23 cellular contexts compared by ENCODE assay signal in genomic region chr4:88761861-88762523, GRCh38.
DNase-seq lines count a peak whose midpoint lies in the region; ATAC-seq, FAIRE-seq and TF ChIP-seq lines count a peak whose summit lies in the region.
"Had no signal": no experiment of that assay in that cellular context is flagged by ENCODE, and none has a peak within 500 bp of the region (broad histone marks: within the 10 kb centered on the region; RNA-seq: fewer than 3 reads in every experiment).

No MANE protein-coding gene starts in this region.

- TF ChIP-seq CTCF in astrocyte (IDR thresholded peaks at IDR 0.05; ENCODE audit: insufficient read depth, low read depth, low read length), result no peak
- TF ChIP-seq CTCF in hepatocyte (IDR thresholded peaks at IDR 0.05; ENCODE audit: poor library complexity), result no peak

- no peak overlapping the region for H3K4me2 ChIP-seq in astrocyte (ENCODE audit: low read length)
- no peak overlapping the region for H3K4me2 ChIP-seq in hepatocyte
- H3K4me2 ChIP-seq: GM23338 had no signal

- no peak overlapping the region for H3K27ac ChIP-seq in astrocyte (ENCODE audit: low read depth, low read length)
- H3K27ac ChIP-seq in hepatocyte, result no peak overlapping the region
- H3K27ac ChIP-seq: 22Rv1, adrenal gland had no signal

- peak; percentile 22 for ATAC-seq in left colon
- ATAC-seq in stimulated activated effector memory CD8-positive, alpha-beta T cell treated with anti-CD3 and anti-CD28 coated beads, Interleukin-12 subunit alpha, Interleukin-12 subunit beta, amount 100 ng/mL, for 72 hours, result peak; percentile 31
- ATAC-seq: activated CD8-positive, alpha-beta T cell treated with anti-CD3 and anti-CD28 coated beads, Interleukin-2, amount 10 ng/mL, durations not matched to agents 7 days and 5 days; GM23338; PC-3; stimulated activated naive CD8-positive, alpha-beta T cell treated with anti-CD3 and anti-CD28 coated beads, Interleukin-15, Interleukin-2, amounts not matched to agents 100 U/mL and 50 U/mL, for 24 hours had no signal

- CTCF ChIA-PET in activated CD4-positive, alpha-beta T cell treated with anti-CD3 and anti-CD28 coated beads, Interleukin-2, amount 10 ng/mL, durations not matched to agents 7 days and 5 days (lab: Charles Lee), result no interaction called here

- no peak overlapping the region for H3K4me3 Mint-ChIP-seq in astrocyte (ENCODE audit: unreplicated experiment)
- no peak overlapping the region for H3K4me3 Mint-ChIP-seq in stimulated activated effector memory CD8-positive, alpha-beta T cell treated with anti-CD3 and anti-CD28 coated beads, Interleukin-12 subunit alpha, Interleukin-12 subunit beta, amount 100 ng/mL, for 72 hours
- no peak overlapping the region for H3K4me3 Mint-ChIP-seq in activated CD4-positive, alpha-beta T cell treated with anti-CD3 and anti-CD28 coated beads, Interleukin-2, amount 10 ng/mL, durations not matched to agents 7 days and 5 days
- H3K4me3 Mint-ChIP-seq: activated CD8-positive, alpha-beta T cell treated with anti-CD3 and anti-CD28 coated beads, Interleukin-2, amount 10 ng/mL, durations not matched to agents 7 days and 5 days; GM23338 had no signal

- H3K9ac ChIP-seq in astrocyte (ENCODE audit: low read length), result no peak overlapping the region

- peaks cover 23% of the 10 kb centered on the region for H3K4me1 ChIP-seq in astrocyte (ENCODE audit: insufficient read depth, low read length)
- H3K4me1 ChIP-seq in hepatocyte (ENCODE audit: insufficient read depth), result peaks cover 16% of the 10 kb centered on the region

- H3K79me2 ChIP-seq in astrocyte (ENCODE audit: insufficient read depth, low read length), result no peaks in the 10 kb centered on the region
- no peaks in the 10 kb centered on the region for H3K79me2 ChIP-seq in hepatocyte

- H3K9me3 Mint-ChIP-seq in astrocyte (ENCODE audit: unreplicated experiment), result no peaks in the 10 kb centered on the region
- H3K9me3 Mint-ChIP-seq in stimulated activated effector memory CD8-positive, alpha-beta T cell treated with anti-CD3 and anti-CD28 coated beads, Interleukin-12 subunit alpha, Interleukin-12 subunit beta, amount 100 ng/mL, for 72 hours, result no peaks in the 10 kb centered on the region
- no peaks in the 10 kb centered on the region for H3K9me3 Mint-ChIP-seq in activated CD4-positive, alpha-beta T cell treated with anti-CD3 and anti-CD28 coated beads, Interleukin-2, amount 10 ng/mL, durations not matched to agents 7 days and 5 days
- H3K9me3 Mint-ChIP-seq: GM23338 had no signal

- 92% methylated on average over 2 of the region's 2 CpGs for WGBS in hepatocyte (ENCODE audit: low lambda C conversion rate, missing lambda C conversion rate)

- H3K27me3 ChIP-seq in astrocyte (ENCODE audit: insufficient read depth, low read length), result no peaks in the 10 kb centered on the region
- H3K27me3 ChIP-seq in hepatocyte, result no peaks in the 10 kb centered on the region
- H3K27me3 ChIP-seq: adrenal gland had no signal

- no peaks in the 10 kb centered on the region for H3K27me3 Mint-ChIP-seq in astrocyte (ENCODE audit: low read depth, unreplicated experiment)
- H3K27me3 Mint-ChIP-seq in activated CD4-positive, alpha-beta T cell treated with anti-CD3 and anti-CD28 coated beads, Interleukin-2, amount 10 ng/mL, durations not matched to agents 7 days and 5 days, result peaks cover 4% of the 10 kb centered on the region

- H3K36me3 Mint-ChIP-seq in astrocyte (ENCODE audit: low read depth, unreplicated experiment), result no peaks in the 10 kb centered on the region
- H3K36me3 Mint-ChIP-seq in stimulated activated effector memory CD8-positive, alpha-beta T cell treated with anti-CD3 and anti-CD28 coated beads, Interleukin-12 subunit alpha, Interleukin-12 subunit beta, amount 100 ng/mL, for 72 hours, result peaks cover 7% of the 10 kb centered on the region
- H3K36me3 Mint-ChIP-seq in activated CD4-positive, alpha-beta T cell treated with anti-CD3 and anti-CD28 coated beads, Interleukin-2, amount 10 ng/mL, durations not matched to agents 7 days and 5 days (ENCODE audit: low read depth), result peaks cover 15% of the 10 kb centered on the region

- POLR2A ChIA-PET in activated CD4-positive, alpha-beta T cell treated with anti-CD3 and anti-CD28 coated beads, Interleukin-2, amount 10 ng/mL, durations not matched to agents 7 days and 5 days (lab: Charles Lee), result no interaction called here

- H3K4me1 Mint-ChIP-seq in astrocyte (ENCODE audit: low read depth, unreplicated experiment), result peaks cover 28% of the 10 kb centered on the region
- H3K4me1 Mint-ChIP-seq in stimulated activated effector memory CD8-positive, alpha-beta T cell treated with anti-CD3 and anti-CD28 coated beads, Interleukin-12 subunit alpha, Interleukin-12 subunit beta, amount 100 ng/mL, for 72 hours, result no peaks in the 10 kb centered on the region
- H3K4me1 Mint-ChIP-seq in activated CD4-positive, alpha-beta T cell treated with anti-CD3 and anti-CD28 coated beads, Interleukin-2, amount 10 ng/mL, durations not matched to agents 7 days and 5 days, result peaks cover 3% of the 10 kb centered on the region

- H3K27ac Mint-ChIP-seq in astrocyte (ENCODE audit: unreplicated experiment), result peak overlapping the region; percentile 23
- no peak overlapping the region for H3K27ac Mint-ChIP-seq in stimulated activated effector memory CD8-positive, alpha-beta T cell treated with anti-CD3 and anti-CD28 coated beads, Interleukin-12 subunit alpha, Interleukin-12 subunit beta, amount 100 ng/mL, for 72 hours
- H3K27ac Mint-ChIP-seq in activated CD4-positive, alpha-beta T cell treated with anti-CD3 and anti-CD28 coated beads, Interleukin-2, amount 10 ng/mL, durations not matched to agents 7 days and 5 days, result no peak overlapping the region
- H3K27ac Mint-ChIP-seq: activated CD8-positive, alpha-beta T cell treated with anti-CD3 and anti-CD28 coated beads, Interleukin-2, amount 10 ng/mL, durations not matched to agents 7 days and 5 days; GM23338 had no signal

- no peaks in the 10 kb centered on the region for H3K36me3 ChIP-seq in astrocyte (ENCODE audit: insufficient read depth, low read length)
- H3K36me3 ChIP-seq in hepatocyte (replicated peaks; ENCODE audit: insufficient read depth, low read depth), result no peaks in the 10 kb centered on the region

- H2AFZ ChIP-seq in astrocyte (ENCODE audit: low read depth, low read length) (no peak overlapping the region), hepatocyte (no peak overlapping the region)
- H2AFZ ChIP-seq: GM23338 had no signal

- no peak overlapping the region for H3K4me3 ChIP-seq in astrocyte (ENCODE audit: insufficient read depth, low read depth, low read length)
- H3K4me3 ChIP-seq in hepatocyte, result no peak overlapping the region
- H3K4me3 ChIP-seq: adrenal gland, GM23338 had no signal

- DNase-seq in DMS 273 (lab: John Stamatoyannopoulos, UW; ENCODE audit: unreplicated experiment), result peak; percentile 22
- DNase-seq in DMS 273 treated with DMSO at 0.1 percent for 48 hours (lab: John Stamatoyannopoulos, UW), result no peak
- no peak for DNase-seq in astrocyte (ENCODE audit: low read depth)
- no peak for DNase-seq in left colon
- DNase-seq in stimulated activated effector memory CD8-positive, alpha-beta T cell treated with anti-CD3 and anti-CD28 coated beads, Interleukin-12 subunit alpha, Interleukin-12 subunit beta, amount 100 ng/mL, for 72 hours (ENCODE audit: low spot score in 2 of 2), result no peak
- no peak for DNase-seq in hepatocyte (ENCODE audit: low spot score)
- DNase-seq in stimulated activated CD4-positive, alpha-beta T cell treated with anti-CD3 and anti-CD28 coated beads, Interleukin-15, amount 100 ng/mL, for 24 hours, result no peak
- DNase-seq in activated CD4-positive, alpha-beta T cell treated with anti-CD3 and anti-CD28 coated beads, Interleukin-2, amount 10 ng/mL, durations not matched to agents 7 days and 5 days, result no peak
- DNase-seq: activated CD4-positive, alpha-beta T cell treated with anti-CD3 and anti-CD28 coated beads for 1 hour; activated CD8-positive, alpha-beta T cell treated with anti-CD3 and anti-CD28 coated beads, Interleukin-2, amount 10 ng/mL, durations not matched to agents 7 days and 5 days; adrenal gland; cortex of kidney; GF-D8; NCI-H1436 treated with DMSO at 0.1 percent for 48 hours; occipital lobe; PC-3; SHP77; stimulated activated CD4-positive, alpha-beta T cell treated with anti-CD3 and anti-CD28 coated beads, Interleukin-4, amount 100 ng/mL, for 24 hours; stimulated activated naive CD8-positive, alpha-beta T cell treated with anti-CD3 and anti-CD28 coated beads, Interleukin-15, Interleukin-2, amounts not matched to agents 100 U/mL and 50 U/mL, for 24 hours; SW 1271 had no signal

- H3K9me3 ChIP-seq in astrocyte (ENCODE audit: insufficient read depth, low read depth, low read length) (no peaks in the 10 kb centered on the region), hepatocyte (ENCODE audit: low read depth) (no peaks in the 10 kb centered on the region)
- H3K9me3 ChIP-seq: adrenal gland had no signal

- intact Hi-C loops in left colon (cut with DNase I, micrococcal nuclease), result no loop called here

- no peak for FAIRE-seq in astrocyte (lab: Jason Lieb, UNC)
- FAIRE-seq: keratinocyte had no signal

- no peaks in the 10 kb centered on the region for H3K9me2 ChIP-seq in hepatocyte (replicated peaks; ENCODE audit: insufficient read depth)

- peaks cover 3% of the 10 kb centered on the region for H4K20me1 ChIP-seq in astrocyte (ENCODE audit: insufficient read depth, low read length)
- no peaks in the 10 kb centered on the region for H4K20me1 ChIP-seq in hepatocyte (ENCODE audit: insufficient read depth, poor library complexity, severe bottlenecking)
